19 cellular contexts compared by ENCODE assay signal in the genomic region with DNA sequence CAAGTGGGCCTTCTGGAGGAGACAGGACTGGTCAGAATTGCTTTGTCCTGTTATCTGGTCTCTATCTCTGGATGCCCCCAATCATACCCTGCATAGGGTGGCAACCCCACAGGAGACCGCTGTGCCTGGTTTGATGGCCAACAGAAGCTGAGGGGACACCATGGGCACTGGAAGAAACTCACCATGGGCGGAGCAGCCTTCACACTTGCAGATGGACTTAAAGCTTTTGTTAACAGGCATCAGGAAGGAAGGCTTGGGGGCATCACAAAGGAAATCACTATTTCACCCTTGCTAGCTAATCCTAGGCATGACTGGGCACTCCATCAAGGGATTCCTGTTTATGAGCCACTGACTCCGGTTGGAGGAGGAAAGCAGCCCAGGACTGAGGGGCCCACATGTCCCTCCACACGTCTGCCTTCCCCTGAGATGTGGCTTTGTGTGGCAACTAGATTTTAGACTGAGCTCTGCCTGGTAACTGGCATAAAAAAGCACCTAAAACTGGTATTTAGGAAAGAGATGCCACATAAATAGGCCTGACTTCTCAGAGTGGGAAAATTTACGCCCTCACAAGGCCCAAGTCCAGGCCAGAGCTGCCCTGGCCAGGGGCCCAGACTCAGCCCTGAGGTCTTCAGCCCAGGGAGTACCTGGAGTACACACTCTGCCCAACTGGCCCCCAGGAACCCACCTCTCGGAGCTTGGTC. TPM values are rescaled to one million over a fixed set of nuclear protein-coding genes. Genes with fewer than 3 reads are reported as not detected.
A peak's percentile ranks its signal among the peaks of the same experiment; 100 is the strongest.
DNase-seq lines count a peak whose midpoint lies in the region; ATAC-seq and TF ChIP-seq lines count a peak whose summit lies in the region.
"Had no signal": no experiment of that assay in that cellular context is flagged by ENCODE, and none has a peak within 500 bp of the region (broad histone marks: within the 10 kb centered on the region; RNA-seq: fewer than 3 reads in every experiment).

No MANE protein-coding gene starts in this region.

- H3K27ac ChIP-seq in HCT116 (ENCODE audit: low read depth, low read length): peak overlapping the region; percentile 65
- no peak overlapping the region for H3K27ac ChIP-seq in endodermal cell (ENCODE audit: low read depth, low read length)
- H3K27ac ChIP-seq in temporal lobe (ENCODE audit: low read depth, low read length): peak overlapping the region; percentile 17

- no peaks in the 10 kb centered on the region for H3K36me3 Mint-ChIP-seq in endodermal cell (ENCODE audit: low read depth)
- no peaks in the 10 kb centered on the region for H3K36me3 Mint-ChIP-seq in neural crest cell (ENCODE audit: low read depth)

- H3K4me1 Mint-ChIP-seq in endodermal cell (peaks cover 5% of the 10 kb centered on the region), neural crest cell (peaks cover 15% of the 10 kb centered on the region)

- 89 to 100% methylated on average over 2 to 6 of the region's 6 CpGs for WGBS in endodermal cell (ENCODE audit: insufficient coverage in 1 of 2, insufficient read length in 1 of 2), 2 experiments

- H3K27me3 Mint-ChIP-seq in endodermal cell (ENCODE audit: insufficient read depth) (no peaks in the 10 kb centered on the region), neural crest cell (ENCODE audit: low read depth) (no peaks in the 10 kb centered on the region)

- no peak overlapping the region for H3K4me3 ChIP-seq in HCT116 (replicated peaks in 1 of 2; ENCODE audit: low read depth in 1 of 2, low read length in 2 of 2)
- H3K4me3 ChIP-seq in endodermal cell (ENCODE audit: low read length): no peak overlapping the region
- H3K4me3 ChIP-seq: GM12878 had no signal

- H3K4me2 ChIP-seq in HCT116 (ENCODE audit: low read length): no peak overlapping the region

- H4K20me1 ChIP-seq in HCT116 (ENCODE audit: insufficient read depth): no peaks in the 10 kb centered on the region

- H3K9me2 ChIP-seq in HCT116 (ENCODE audit: insufficient read depth): no peaks in the 10 kb centered on the region

- TF ChIP-seq CTCF in HCT116 (IDR thresholded peaks at IDR 0.05 in 2 of 3, conservative IDR thresholded peaks at IDR 0.05 in 1 of 3; ENCODE audit: borderline replicate concordance in 1 of 3, insufficient read depth in 1 of 3, low read depth in 2 of 3, low read length in 2 of 3) (no peak), endodermal cell (conservative IDR thresholded peaks at IDR 0.05) (no peak), neural crest cell (conservative IDR thresholded peaks at IDR 0.05) (no peak)

- H3K27me3 ChIP-seq in HCT116 (ENCODE audit: insufficient read depth, low read length) (no peaks in the 10 kb centered on the region), endodermal cell (ENCODE audit: control insufficient read depth, insufficient read depth, low read length, poor library complexity, severe bottlenecking) (no peaks in the 10 kb centered on the region)

- H3K9ac ChIP-seq in HCT116 (ENCODE audit: low read length): 0 out of 2 replicates have a peak overlapping the region, but pooled peaks have one; percentile 19
- H3K9ac ChIP-seq in endodermal cell (ENCODE audit: extremely low read depth, low read length, poor library complexity, severe bottlenecking): no peak overlapping the region

- peaks cover 38 to 84% of the 10 kb centered on the region in 2 experiments for H3K4me1 ChIP-seq in HCT116 (ENCODE audit: control insufficient read depth in 1 of 2, insufficient read depth in 2 of 2, low read length in 2 of 2)
- no peaks in the 10 kb centered on the region for H3K4me1 ChIP-seq in endodermal cell (ENCODE audit: control insufficient read depth, insufficient read depth, low read length)

- H3K27ac Mint-ChIP-seq in endodermal cell (no peak overlapping the region), neural crest cell (ENCODE audit: unreplicated experiment) (peak overlapping the region; percentile 55)
- H3K27ac Mint-ChIP-seq: activated T-helper 2 cell treated with anti-CD3 and anti-CD28 coated beads, Interferon-gamma antibody, Interleukin-2, Interleukin-4, amounts not matched to agents 10 μg/mL and 5 μg/mL and 100 μg/mL, durations not matched to agents 14 hours and 24 hours and 36 hours had no signal

- no peaks in the 10 kb centered on the region for H3K79me2 ChIP-seq in HCT116 (ENCODE audit: insufficient read depth, low read length)

- BruUV-seq in HCT116 (replicated peaks; lab: Mats Ljungman, UMichigan): no TSS peak

- H3K9me3 ChIP-seq in HCT116 (ENCODE audit: control insufficient read depth in 1 of 2, insufficient read depth in 1 of 2, low read depth in 1 of 2, low read length in 2 of 2) (no peaks in the 10 kb centered on the region), endodermal cell (ENCODE audit: control insufficient read depth, low read length) (no peaks in the 10 kb centered on the region)

- POLR2A ChIA-PET in HCT116 (lab: Charles Lee): no interaction called here

- H3K4me3 Mint-ChIP-seq in endodermal cell: no peak overlapping the region
- no peak overlapping the region for H3K4me3 Mint-ChIP-seq in neural crest cell

- no peak for TF ChIP-seq POLR2A in HCT116 (IDR thresholded peaks at IDR 0.05; ENCODE audit: borderline replicate concordance, extremely low read depth, insufficient read depth, insufficient read length)

- H2AFZ ChIP-seq in HCT116 (ENCODE audit: low read depth, low read length, poor library complexity, severe bottlenecking): no peak overlapping the region

- intact Hi-C loops in HCT116 (cut with micrococcal nuclease): loop anchor here (2.0 kb wide), 1 partner anchor 219 kb away; no protein-coding TSS in a partner anchor

- H3K36me3 ChIP-seq in HCT116 (ENCODE audit: control insufficient read depth in 1 of 2, insufficient read depth in 2 of 2, low read length in 2 of 2) (0 out of 4 replicates have a peak, but pooled peaks cover 0 to under 1% of the 10 kb centered on the region in 2 experiments), endodermal cell (ENCODE audit: control insufficient read depth, insufficient read depth, low read length) (no peaks in the 10 kb centered on the region)

- RAD21 ChIA-PET in HCT116 (lab: Charles Lee; ENCODE audit: low non-redundant PET in 1 of 2, low total read pairs in 2 of 2, uncharacterized antibody in 2 of 2, unreplicated experiment in 2 of 2): interaction anchor here (1.1 to 2.7 kb wide), 5 partner anchors 27 to 212 kb away, joined by 3 to 11 read pairs (median 5); no protein-coding TSS in a partner anchor

- no peak for ATAC-seq in HCT116
- ATAC-seq in GM19463 (IDR thresholded peaks at IDR 0.05; ENCODE audit: unreplicated experiment): no peak
- ATAC-seq in GM18511 (IDR thresholded peaks at IDR 0.05; ENCODE audit: unreplicated experiment): no peak

- H3K9me3 Mint-ChIP-seq in endodermal cell (no peaks in the 10 kb centered on the region), neural crest cell (no peaks in the 10 kb centered on the region)
- H3K9me3 Mint-ChIP-seq: activated T-helper 2 cell treated with anti-CD3 and anti-CD28 coated beads, Interferon-gamma antibody, Interleukin-2, Interleukin-4, amounts not matched to agents 10 μg/mL and 5 μg/mL and 100 μg/mL, durations not matched to agents 14 hours and 24 hours and 36 hours had no signal

- DNase-seq in HCT116 (ENCODE audit: low read depth, low spot score) (no peak), endodermal cell (peak; percentile 51), neural crest cell (ENCODE audit: low read depth, low spot score) (no peak), NCI-H510A treated with DMSO at 0.1 percent for 48 hours (lab: John Stamatoyannopoulos, UW) (no peak), KG1 (lab: John Stamatoyannopoulos, UW) (no peak)
- DNase-seq: Calu3; cerebellar nuclear complex; foreskin fibroblast; left cardiac atrium; NCI-H1417 treated with DMSO at 0.1 percent for 48 hours; RPMI8226; stimulated activated naive CD4-positive, alpha-beta T cell treated with Interleukin-2 at 50 U/mL for 16 hours had no signal

- no peak for TF ChIP-seq RAD21 in HCT116 (IDR thresholded peaks at IDR 0.05; ENCODE audit: low read depth)

- CTCF ChIA-PET in HCT116 (lab: Charles Lee): interaction anchor here (1.3 to 4.2 kb wide), 8 partner anchors 8 to 219 kb away, joined by 3 to 18 read pairs (median 8); a partner anchor contains a TSS

TF ChIP-seq in HCT116, 20 proteins besides CTCF, POLR2A, EP300 and RAD21 (continues in another document):
- TF ChIP-seq SRF (IDR thresholded peaks at IDR 0.05; ENCODE audit: low read depth): no peak
- TF ChIP-seq ZFX (IDR thresholded peaks at IDR 0.05): no peak
- TF ChIP-seq CEBPB (IDR thresholded peaks at IDR 0.05; ENCODE audit: low read depth): no peak
- TF ChIP-seq EZH2phosphoT487 (IDR thresholded peaks at IDR 0.05; ENCODE audit: borderline replicate concordance): no peak
- no peak for TF ChIP-seq FOSL1 (IDR thresholded peaks at IDR 0.05; ENCODE audit: low read depth)
- no peak for TF ChIP-seq CBX3 (IDR thresholded peaks at IDR 0.05; ENCODE audit: low read depth)
- TF ChIP-seq, protein P1, sequence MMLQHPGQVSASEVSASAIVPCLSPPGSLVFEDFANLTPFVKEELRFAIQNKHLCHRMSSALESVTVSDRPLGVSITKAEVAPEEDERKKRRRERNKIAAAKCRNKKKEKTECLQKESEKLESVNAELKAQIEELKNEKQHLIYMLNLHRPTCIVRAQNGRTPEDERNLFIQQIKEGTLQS (IDR thresholded peaks at IDR 0.05): no peak
- TF ChIP-seq SIN3A (IDR thresholded peaks at IDR 0.05; ENCODE audit: low read depth): no peak
- no peak for TF ChIP-seq POLR2AphosphoS5 (IDR thresholded peaks at IDR 0.05; ENCODE audit: low read depth, low read length)

RNA-seq across cellular contexts. Expression of a gene that starts 57.0 kb away (rescaled TPM):
- total RNA-seq in HCT116 (2021; ENCODE audit: unreplicated experiment): 0.34 TPM
- not detected in 2 replicates for polyA plus RNA-seq in HCT116 (2012)
- not detected for total RNA-seq in endodermal cell
- polyA plus RNA-seq in endodermal cell (2013, experiment 1 of 2): not detected
- polyA plus RNA-seq in endodermal cell (2013, experiment 2 of 2): not detected
- total RNA-seq in neural crest cell: 0.14 TPM in 1 of 2 replicates, not detected in the other
- 4.9 TPM for total RNA-seq in temporal lobe
- total RNA-seq: activated T-helper 2 cell treated with anti-CD3 and anti-CD28 coated beads, Interferon-gamma antibody, Interleukin-2, Interleukin-4, amounts not matched to agents 10 μg/mL and 5 μg/mL and 100 μg/mL, durations not matched to agents 14 hours and 24 hours and 36 hours; Calu3; G401; HT1080 had no signal
- polyA plus RNA-seq: GM12878 had no signal
